ENCODE assay signal across 20 cellular contexts in genomic region chr1:240426056-240426455, GRCh38.
DNase-seq lines count a peak whose midpoint lies in the region; ATAC-seq, FAIRE-seq and TF ChIP-seq lines count a peak whose summit lies in the region.
"Had no signal": no experiment of that assay in that cellular context is flagged by ENCODE, and none has a peak within 500 bp of the region (broad histone marks: within the 10 kb centered on the region; RNA-seq: fewer than 3 reads in every experiment).

No MANE protein-coding gene starts in this region.

- in situ Hi-C loops in transverse colon (cut with MboI; ENCODE audit: low pct_ligation_motif_present in 1 of 4, low pct_unique_long_range_greater_than_20kb in 1 of 4, low sequenced_read_pairs in 3 of 4), result no loop called here

- peaks cover 0 to 5% (median 0%) of the 10 kb centered on the region in 4 donors for H3K4me1 ChIP-seq in transverse colon

- no peaks in the 10 kb centered on the region for H3K27me3 ChIP-seq in transverse colon

- no peak for TF ChIP-seq EP300 in transverse colon (IDR thresholded peaks at IDR 0.05; ENCODE audit: low read depth)

- no peak for TF ChIP-seq POLR2A in transverse colon (IDR thresholded peaks at IDR 0.05)

- TF ChIP-seq CTCF in D721Med (IDR thresholded peaks at IDR 0.05; ENCODE audit: insufficient read depth, missing control alignments) (no peak), transverse colon (IDR thresholded peaks at IDR 0.05) (no peak)

- FAIRE-seq in D721Med (lab: Jason Lieb, UNC), result peak; percentile 29
- FAIRE-seq: GM12891, GM18507, HepG2 had no signal

- no peak for ATAC-seq in HG03159 (IDR thresholded peaks at IDR 0.05; ENCODE audit: unreplicated experiment)
- ATAC-seq: HCT116, HepG2 had no signal

- 76 to 84% methylated on average over 2 of the region's 2 CpGs for WGBS in transverse colon (ENCODE audit: low coverage in 1 of 2), 2 donors

- H3K9me3 ChIP-seq in transverse colon, result no peaks in the 10 kb centered on the region

- H3K27ac ChIP-seq in transverse colon, result no peak overlapping the region
- H3K27ac ChIP-seq: C4-2B had no signal

- no peak for DNase-seq in D721Med (ENCODE audit: insufficient read length, low spot score)
- DNase-seq in RPMI7951 (ENCODE audit: low read depth), result peak; percentile 10
- DNase-seq in fibroblast of peridontal ligament (ENCODE audit: extremely low read depth), result peak; percentile 77
- DNase-seq in stromal cell of bone marrow (ENCODE audit: low read depth), result peak; percentile 49
- no peak for DNase-seq in transverse colon
- no peak for DNase-seq in activated CD4-positive, alpha-beta T cell treated with anti-CD3 and anti-CD28 coated beads for 48 hours
- DNase-seq: AML-193; CD4-positive, alpha-beta memory T cell; DMS79 treated with DMSO at 0.1 percent for 48 hours; EL; GOT3; H7; HFFc6; KBM-7 had no signal

- H3K36me3 ChIP-seq in transverse colon, result no peaks in the 10 kb centered on the region

- intact Hi-C loops in transverse colon (cut with DNase I; ENCODE audit: low total_unique reads), result no loop called here

- H3K4me3 ChIP-seq in transverse colon, result no peak overlapping the region

Comparison
In these comparisons a context has a peak if more than half of its experiments do, and no peak if none do; other contexts are left out.
1. DNase-seq: peak in RPMI7951 (single experiment), fibroblast of peridontal ligament (single experiment) and stromal cell of bone marrow (single experiment); none in D721Med (single experiment), transverse colon (single experiment) and activated CD4-positive, alpha-beta T cell treated with anti-CD3 and anti-CD28 coated beads for 48 hours (single experiment).